Comparison of ENCODE assay signal across 3 cellular contexts in genomic region chr6:148985499-148985898, GRCh38.
"Had no signal": no experiment of that assay in that cellular context is flagged by ENCODE, and none has a peak within 500 bp of the region (broad histone marks: within the 10 kb centered on the region; RNA-seq: fewer than 3 reads in every experiment).

No MANE protein-coding gene starts in this region.

- ATAC-seq: GM12878 had no signal

- H3K4me3 ChIP-seq: GM12878 had no signal

- DNase-seq: GDM1, GF-D8 had no signal
